In the genomic region with DNA sequence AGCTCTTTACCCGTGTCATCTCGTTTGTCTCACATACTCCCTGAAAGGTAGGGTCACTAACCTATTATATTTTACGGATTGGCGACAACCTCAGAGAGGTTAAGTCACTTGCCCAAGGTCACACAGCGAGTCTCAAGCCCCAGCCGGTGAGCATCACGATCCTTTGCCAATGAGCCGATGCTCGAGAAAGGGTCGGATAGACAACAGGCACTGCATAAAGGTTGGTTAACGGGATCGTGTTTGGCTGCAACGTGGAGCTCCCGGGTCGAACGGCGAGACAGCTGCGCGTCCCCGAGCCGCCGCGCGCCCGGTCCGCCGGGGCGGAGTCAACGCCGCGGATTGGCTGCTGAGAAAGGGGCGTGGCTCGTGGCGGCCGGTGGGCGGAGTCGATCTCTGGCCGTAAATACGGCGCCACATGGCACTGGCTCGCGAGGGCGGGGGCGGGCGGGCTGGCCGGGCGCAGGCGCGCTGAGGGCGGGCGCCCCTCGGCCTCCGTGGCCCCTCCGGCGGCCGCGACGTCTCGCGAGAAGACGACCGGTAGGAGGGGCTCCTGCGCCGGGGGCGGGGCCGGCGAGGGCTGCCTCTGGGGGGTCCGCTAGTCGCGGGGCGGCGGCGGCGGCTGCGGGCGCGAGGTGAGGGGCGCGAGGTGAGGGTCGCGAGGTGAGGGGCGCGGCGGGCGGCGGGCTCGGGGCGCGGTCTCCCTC, we compare ENCODE assay signal across 1 cellular context.
TF ChIP-seq lines count a peak whose summit lies in the region.

Gene CHST12 (plus strand): TSS at position 598 of the 704 bp plus-strand sequence. CDS start 29,029 bp downstream, outside the sequence.

TF ChIP-seq in HepG2, 621 proteins besides CTCF, POLR2A, EP300 and RAD21 (continued from another document and continues in another):
- TF ChIP-seq FOXP4 (CRISPR knock-in tag; IDR thresholded peaks at IDR 0.05) (0 out of 2 replicates have a peak, but pooled peaks have one; percentile 14), CHD2 (IDR thresholded peaks at IDR 0.05; ENCODE audit: low read depth, low read length) (peak; percentile 88), ZNF546 (CRISPR knock-in tag; conservative IDR thresholded peaks at IDR 0.05) (no peak), HDAC6 (IDR thresholded peaks at IDR 0.05; ENCODE audit: low read depth, low read length) (no peak), ZNF781 (CRISPR knock-in tag; IDR thresholded peaks at IDR 0.05; ENCODE audit: borderline replicate concordance, not compliant biosample characterization) (peak; percentile 63), ZMYM3 (CRISPR knock-in tag; IDR thresholded peaks at IDR 0.05) (peak; percentile 100), ISX (CRISPR knock-in tag; conservative IDR thresholded peaks at IDR 0.05) (no peak), HHEX (CRISPR knock-in tag; IDR thresholded peaks at IDR 0.05) (no peak), SNAI1 (CRISPR knock-in tag; IDR thresholded peaks at IDR 0.05; ENCODE audit: borderline replicate concordance) (no peak), DR1 (CRISPR knock-in tag; IDR thresholded peaks at IDR 0.05) (no peak), MYC (CRISPR knock-in tag; IDR thresholded peaks at IDR 0.05; ENCODE audit: borderline replicate concordance) (peak; percentile 83; the same call in 1 of the 2 replicates), SMAD9 (CRISPR knock-in tag; IDR thresholded peaks at IDR 0.05) (0 out of 2 replicates have a peak, but pooled peaks have one; percentile 68), ZSCAN30 (CRISPR knock-in tag; IDR thresholded peaks at IDR 0.05) (no peak), MEIS1 (CRISPR knock-in tag; IDR thresholded peaks at IDR 0.05; ENCODE audit: borderline replicate concordance) (no peak), SSRP1 (CRISPR knock-in tag; IDR thresholded peaks at IDR 0.05) (0 out of 2 replicates have a peak, but pooled peaks have one; percentile 73), TP53 (CRISPR knock-in tag; conservative IDR thresholded peaks at IDR 0.05) (no peak), REXO4 (CRISPR knock-in tag; IDR thresholded peaks at IDR 0.05; ENCODE audit: borderline replicate concordance) (no peak), ZNF816 (CRISPR knock-in tag; IDR thresholded peaks at IDR 0.05; ENCODE audit: borderline replicate concordance) (peak; percentile 41; the same call in 1 of the 2 replicates), GPBP1L1 (CRISPR knock-in tag; IDR thresholded peaks at IDR 0.05) (no peak), IKZF4 (CRISPR knock-in tag; IDR thresholded peaks at IDR 0.05; ENCODE audit: borderline replicate concordance, low read depth, not compliant biosample characterization) (no peak), MBNL3 (CRISPR knock-in tag; conservative IDR thresholded peaks at IDR 0.05) (no peak), THAP11 (CRISPR knock-in tag; IDR thresholded peaks at IDR 0.05) (peak; percentile 23), ZNF660 (CRISPR knock-in tag; IDR thresholded peaks at IDR 0.05; ENCODE audit: borderline replicate concordance, low read depth) (no peak), ZNF296 (CRISPR knock-in tag; conservative IDR thresholded peaks at IDR 0.05) (no peak), ZEB1 (IDR thresholded peaks at IDR 0.05; ENCODE audit: insufficient replicate concordance, low read depth) (no peak), HCFC1 (IDR thresholded peaks at IDR 0.05; ENCODE audit: low read depth, low read length) (no peak), ZC3H4 (CRISPR knock-in tag; IDR thresholded peaks at IDR 0.05; ENCODE audit: borderline replicate concordance) (no peak), PITX1 (CRISPR knock-in tag; IDR thresholded peaks at IDR 0.05) (peak; percentile 58; the same call in 1 of the 2 replicates), ZNF552 (CRISPR knock-in tag; IDR thresholded peaks at IDR 0.05; ENCODE audit: borderline replicate concordance) (no peak), RFXANK (CRISPR knock-in tag; IDR thresholded peaks at IDR 0.05) (no peak), ZNF784 (CRISPR knock-in tag; IDR thresholded peaks at IDR 0.05; ENCODE audit: borderline replicate concordance) (peak; percentile 54; the same call in 1 of the 2 replicates), ZNF547 (CRISPR knock-in tag; IDR thresholded peaks at IDR 0.05) (0 out of 2 replicates have a peak, but pooled peaks have one; percentile 28), NFATC3 (CRISPR knock-in tag; IDR thresholded peaks at IDR 0.05) (0 out of 2 replicates have a peak, but pooled peaks have one; percentile 40), NFYB (CRISPR knock-in tag; IDR thresholded peaks at IDR 0.05) (peak; percentile 49), ARNTL (CRISPR knock-in tag; IDR thresholded peaks at IDR 0.05) (0 out of 2 replicates have a peak, but pooled peaks have one; percentile 30), IKZF1 (IDR thresholded peaks at IDR 0.05) (no peak)
- TF ChIP-seq, protein P1, sequence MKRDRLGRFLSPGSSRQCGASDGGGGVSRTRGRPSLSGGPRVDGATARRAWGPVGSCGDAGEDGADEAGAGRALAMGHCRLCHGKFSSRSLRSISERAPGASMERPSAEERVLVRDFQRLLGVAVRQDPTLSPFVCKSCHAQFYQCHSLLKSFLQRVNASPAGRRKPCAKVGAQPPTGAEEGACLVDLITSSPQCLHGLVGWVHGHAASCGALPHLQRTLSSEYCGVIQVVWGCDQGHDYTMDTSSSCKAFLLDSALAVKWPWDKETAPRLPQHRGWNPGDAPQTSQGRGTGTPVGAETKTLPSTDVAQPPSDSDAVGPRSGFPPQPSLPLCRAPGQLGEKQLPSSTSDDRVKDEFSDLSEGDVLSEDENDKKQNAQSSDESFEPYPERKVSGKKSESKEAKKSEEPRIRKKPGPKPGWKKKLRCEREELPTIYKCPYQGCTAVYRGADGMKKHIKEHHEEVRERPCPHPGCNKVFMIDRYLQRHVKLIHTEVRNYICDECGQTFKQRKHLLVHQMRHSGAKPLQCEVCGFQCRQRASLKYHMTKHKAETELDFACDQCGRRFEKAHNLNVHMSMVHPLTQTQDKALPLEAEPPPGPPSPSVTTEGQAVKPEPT (CRISPR knock-in tag; IDR thresholded peaks at IDR 0.05; ENCODE audit: low read depth): 0 out of 2 replicates have a peak, but pooled peaks have one; percentile 26
- TF ChIP-seq, protein P2, sequence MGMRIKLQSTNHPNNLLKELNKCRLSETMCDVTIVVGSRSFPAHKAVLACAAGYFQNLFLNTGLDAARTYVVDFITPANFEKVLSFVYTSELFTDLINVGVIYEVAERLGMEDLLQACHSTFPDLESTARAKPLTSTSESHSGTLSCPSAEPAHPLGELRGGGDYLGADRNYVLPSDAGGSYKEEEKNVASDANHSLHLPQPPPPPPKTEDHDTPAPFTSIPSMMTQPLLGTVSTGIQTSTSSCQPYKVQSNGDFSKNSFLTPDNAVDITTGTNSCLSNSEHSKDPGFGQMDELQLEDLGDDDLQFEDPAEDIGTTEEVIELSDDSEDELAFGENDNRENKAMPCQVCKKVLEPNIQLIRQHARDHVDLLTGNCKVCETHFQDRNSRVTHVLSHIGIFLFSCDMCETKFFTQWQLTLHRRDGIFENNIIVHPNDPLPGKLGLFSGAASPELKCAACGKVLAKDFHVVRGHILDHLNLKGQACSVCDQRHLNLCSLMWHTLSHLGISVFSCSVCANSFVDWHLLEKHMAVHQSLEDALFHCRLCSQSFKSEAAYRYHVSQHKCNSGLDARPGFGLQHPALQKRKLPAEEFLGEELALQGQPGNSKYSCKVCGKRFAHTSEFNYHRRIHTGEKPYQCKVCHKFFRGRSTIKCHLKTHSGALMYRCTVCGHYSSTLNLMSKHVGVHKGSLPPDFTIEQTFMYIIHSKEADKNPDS (CRISPR knock-in tag; IDR thresholded peaks at IDR 0.05): no peak
- TF ChIP-seq, protein P3, sequence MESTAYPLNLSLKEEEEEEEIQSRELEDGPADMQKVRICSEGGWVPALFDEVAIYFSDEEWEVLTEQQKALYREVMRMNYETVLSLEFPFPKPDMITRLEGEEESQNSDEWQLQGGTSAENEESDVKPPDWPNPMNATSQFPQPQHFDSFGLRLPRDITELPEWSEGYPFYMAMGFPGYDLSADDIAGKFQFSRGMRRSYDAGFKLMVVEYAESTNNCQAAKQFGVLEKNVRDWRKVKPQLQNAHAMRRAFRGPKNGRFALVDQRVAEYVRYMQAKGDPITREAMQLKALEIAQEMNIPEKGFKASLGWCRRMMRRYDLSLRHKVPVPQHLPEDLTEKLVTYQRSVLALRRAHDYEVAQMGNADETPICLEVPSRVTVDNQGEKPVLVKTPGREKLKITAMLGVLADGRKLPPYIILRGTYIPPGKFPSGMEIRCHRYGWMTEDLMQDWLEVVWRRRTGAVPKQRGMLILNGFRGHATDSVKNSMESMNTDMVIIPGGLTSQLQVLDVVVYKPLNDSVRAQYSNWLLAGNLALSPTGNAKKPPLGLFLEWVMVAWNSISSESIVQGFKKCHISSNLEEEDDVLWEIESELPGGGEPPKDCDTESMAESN (CRISPR knock-in tag; conservative IDR thresholded peaks at IDR 0.05): peak; percentile 56; the same call in 1 of the 2 replicates
- TF ChIP-seq, protein P4, sequence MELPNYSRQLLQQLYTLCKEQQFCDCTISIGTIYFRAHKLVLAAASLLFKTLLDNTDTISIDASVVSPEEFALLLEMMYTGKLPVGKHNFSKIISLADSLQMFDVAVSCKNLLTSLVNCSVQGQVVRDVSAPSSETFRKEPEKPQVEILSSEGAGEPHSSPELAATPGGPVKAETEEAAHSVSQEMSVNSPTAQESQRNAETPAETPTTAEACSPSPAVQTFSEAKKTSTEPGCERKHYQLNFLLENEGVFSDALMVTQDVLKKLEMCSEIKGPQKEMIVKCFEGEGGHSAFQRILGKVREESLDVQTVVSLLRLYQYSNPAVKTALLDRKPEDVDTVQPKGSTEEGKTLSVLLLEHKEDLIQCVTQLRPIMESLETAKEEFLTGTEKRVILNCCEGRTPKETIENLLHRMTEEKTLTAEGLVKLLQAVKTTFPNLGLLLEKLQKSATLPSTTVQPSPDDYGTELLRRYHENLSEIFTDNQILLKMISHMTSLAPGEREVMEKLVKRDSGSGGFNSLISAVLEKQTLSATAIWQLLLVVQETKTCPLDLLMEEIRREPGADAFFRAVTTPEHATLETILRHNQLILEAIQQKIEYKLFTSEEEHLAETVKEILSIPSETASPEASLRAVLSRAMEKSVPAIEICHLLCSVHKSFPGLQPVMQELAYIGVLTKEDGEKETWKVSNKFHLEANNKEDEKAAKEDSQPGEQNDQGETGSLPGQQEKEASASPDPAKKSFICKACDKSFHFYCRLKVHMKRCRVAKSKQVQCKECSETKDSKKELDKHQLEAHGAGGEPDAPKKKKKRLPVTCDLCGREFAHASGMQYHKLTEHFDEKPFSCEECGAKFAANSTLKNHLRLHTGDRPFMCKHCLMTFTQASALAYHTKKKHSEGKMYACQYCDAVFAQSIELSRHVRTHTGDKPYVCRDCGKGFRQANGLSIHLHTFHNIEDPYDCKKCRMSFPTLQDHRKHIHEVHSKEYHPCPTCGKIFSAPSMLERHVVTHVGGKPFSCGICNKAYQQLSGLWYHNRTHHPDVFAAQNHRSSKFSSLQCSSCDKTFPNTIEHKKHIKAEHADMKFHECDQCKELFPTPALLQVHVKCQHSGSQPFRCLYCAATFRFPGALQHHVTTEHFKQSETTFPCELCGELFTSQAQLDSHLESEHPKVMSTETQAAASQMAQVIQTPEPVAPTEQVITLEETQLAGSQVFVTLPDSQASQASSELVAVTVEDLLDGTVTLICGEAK (IDR thresholded peaks at IDR 0.05): no peak
- TF ChIP-seq, protein P4 (CRISPR knock-in tag; IDR thresholded peaks at IDR 0.05): no peak
